ENCODE assay signal across 7 cellular contexts in genomic region chr18:2655954-2656236, GRCh38. TPM values are rescaled to one million over a fixed set of nuclear protein-coding genes. Genes with fewer than 3 reads are reported as not detected.
DNase-seq lines count a peak whose midpoint lies in the region; ATAC-seq and TF ChIP-seq lines count a peak whose summit lies in the region.

No MANE protein-coding gene starts in this region.

- peak overlapping the region; percentile 87 to 98 (median 90) for H3K4me3 ChIP-seq in skeletal muscle tissue (ENCODE audit: low read length in 3 of 3)

- H3K9ac ChIP-seq in skeletal muscle tissue (ENCODE audit: low read depth in 1 of 3, low read length in 3 of 3), result peak overlapping the region; percentile 82 to 94 (median 87)

- H3K27me3 Mint-ChIP-seq in activated B cell treated with CpG ODN at 0.5 μM for 24 hours (no peaks in the 10 kb centered on the region), glutamatergic neuron (ENCODE audit: unreplicated experiment) (peaks cover 10% of the 10 kb centered on the region)

- H3K27ac ChIP-seq in skeletal muscle tissue (ENCODE audit: low read depth, low read length), result peak overlapping the region; percentile 90

- peak; percentile 22 for ATAC-seq in GM18873 (IDR thresholded peaks at IDR 0.05; ENCODE audit: low FRiP score, unreplicated experiment)
- ATAC-seq in HG02943 (IDR thresholded peaks at IDR 0.05; ENCODE audit: low read depth, unreplicated experiment), result peak; percentile 30
- no peak for ATAC-seq in activated B cell treated with CpG ODN at 0.5 μM for 24 hours (ENCODE audit: low read depth)

- H3K36me3 Mint-ChIP-seq in activated B cell treated with CpG ODN at 0.5 μM for 24 hours (ENCODE audit: low read depth) (peaks cover 33% of the 10 kb centered on the region), glutamatergic neuron (ENCODE audit: unreplicated experiment) (no peaks in the 10 kb centered on the region)

- TF ChIP-seq CTCF in activated B cell treated with CpG ODN at 0.5 μM for 24 hours (IDR thresholded peaks at IDR 0.05) (no peak), glutamatergic neuron (IDR thresholded peaks at IDR 0.05; ENCODE audit: partially characterized antibody, unreplicated experiment) (no peak)

- H3K4me3 Mint-ChIP-seq in activated B cell treated with CpG ODN at 0.5 μM for 24 hours (peak overlapping the region; percentile 96), glutamatergic neuron (ENCODE audit: unreplicated experiment) (peak overlapping the region; percentile 94)

- H3K9me3 ChIP-seq in skeletal muscle tissue (ENCODE audit: control insufficient read depth in 3 of 3, low read length in 3 of 3), result no peaks in the 10 kb centered on the region

- H3K27me3 ChIP-seq in skeletal muscle tissue (ENCODE audit: control insufficient read depth in 3 of 3, insufficient read depth in 3 of 3, low read length in 3 of 3), result no peaks in the 10 kb centered on the region

- no peaks in the 10 kb centered on the region for H3K36me3 ChIP-seq in skeletal muscle tissue (ENCODE audit: control insufficient read depth in 3 of 3, insufficient read depth in 3 of 3, low read length in 3 of 3)

- POLR2A ChIA-PET in activated B cell treated with CpG ODN at 0.5 μM for 24 hours (lab: Charles Lee), result interaction anchor here (0.7 to 8.5 kb wide), 25 partner anchors 9 to 1523 kb away, joined by 3 to 376 read pairs (median 5); partner anchors contain the start of genes EMILIN2, METTL4, MYL12A and NDC80

- H3K4me1 Mint-ChIP-seq in activated B cell treated with CpG ODN at 0.5 μM for 24 hours, result peaks cover 46% of the 10 kb centered on the region
- H3K4me1 Mint-ChIP-seq in glutamatergic neuron (ENCODE audit: low read depth, unreplicated experiment), result peaks cover 4% of the 10 kb centered on the region

- H3K27ac Mint-ChIP-seq in activated B cell treated with CpG ODN at 0.5 μM for 24 hours, result peak overlapping the region; percentile 96
- no peak overlapping the region for H3K27ac Mint-ChIP-seq in glutamatergic neuron (ENCODE audit: unreplicated experiment)

- intact Hi-C loops in activated B cell treated with CpG ODN at 0.5 μM for 24 hours (cut with micrococcal nuclease), result loop anchor here (1.0 to 10.0 kb wide), 9 partner anchors 15 to 939 kb away; partner anchors contain the start of genes EMILIN2, LPIN2, METTL4 and MYL12A

- DNase-seq in activated B cell treated with CpG ODN at 0.5 μM for 24 hours, result no peak
- DNase-seq in glutamatergic neuron, result no peak
- no peak for DNase-seq in NCI-H1417 (lab: John Stamatoyannopoulos, UW)
- DNase-seq in activated effector memory CD4-positive, alpha-beta T cell treated with Interleukin-2 at 50 U/mL for 16 hours, result no peak

- H3K9me3 Mint-ChIP-seq in activated B cell treated with CpG ODN at 0.5 μM for 24 hours (peaks cover under 1% of the 10 kb centered on the region), glutamatergic neuron (ENCODE audit: unreplicated experiment) (peaks cover 4% of the 10 kb centered on the region)

- H3K4me1 ChIP-seq in skeletal muscle tissue (ENCODE audit: control insufficient read depth in 3 of 3, insufficient read depth in 3 of 3, low read length in 3 of 3), result peaks cover 8 to 20% (median 12%) of the 10 kb centered on the region in 3 donors

- CTCF ChIA-PET in activated B cell treated with CpG ODN at 0.5 μM for 24 hours (lab: Charles Lee), result interaction anchor here (0.6 to 4.0 kb wide), 6 partner anchors 19 to 940 kb away, joined by 3 to 18 read pairs (median 8); partner anchors contain the start of genes METTL4 and NDC80

RNA-seq across cellular contexts. Expression of gene SMCHD1, which starts 0.4 kb away (rescaled TPM):
- total RNA-seq in activated B cell treated with CpG ODN at 0.5 μM for 24 hours (111 and 144 TPM in 2 replicates), glutamatergic neuron (ENCODE audit: unreplicated experiment) (34.4 TPM), skeletal muscle tissue (102 TPM)
